9 cellular contexts compared by ENCODE assay signal in the genomic region with DNA sequence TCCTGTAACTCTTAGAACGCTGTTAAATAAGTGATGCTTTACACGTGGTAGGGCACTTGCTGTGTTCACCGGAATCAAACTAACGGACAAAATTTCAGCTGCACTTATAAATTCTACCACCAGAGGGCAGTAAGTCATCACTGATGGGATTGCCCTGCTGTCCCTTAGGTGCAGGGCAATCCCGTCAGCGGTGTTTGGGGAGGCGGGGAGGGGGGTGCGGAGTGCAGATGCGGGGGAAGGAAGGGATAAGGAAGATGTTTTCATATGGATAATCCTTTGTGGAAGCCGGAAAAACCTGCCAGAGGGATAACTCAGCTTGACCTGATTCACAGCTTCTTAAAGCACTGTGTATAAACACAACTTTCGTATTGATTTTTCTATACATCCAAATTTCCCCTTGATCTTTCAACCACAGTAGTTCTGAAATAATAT. TPM values are rescaled to one million over a fixed set of nuclear protein-coding genes. Genes with fewer than 3 reads are reported as not detected.
DNase-seq lines count a peak whose midpoint lies in the region; ATAC-seq and TF ChIP-seq lines count a peak whose summit lies in the region.
"Had no signal": no experiment of that assay in that cellular context is flagged by ENCODE, and none has a peak within 500 bp of the region (broad histone marks: within the 10 kb centered on the region; RNA-seq: fewer than 3 reads in every experiment).

No MANE protein-coding gene starts in this region.

- no peaks in the 10 kb centered on the region for H3K36me3 Mint-ChIP-seq in activated T-cell treated with anti-CD3 and anti-CD28 coated beads, Interleukin-2, amount 50 U/mL, for 24 hours (ENCODE audit: low read depth)
- no peaks in the 10 kb centered on the region for H3K36me3 Mint-ChIP-seq in nephron (ENCODE audit: low read depth)

- H3K9me3 Mint-ChIP-seq in activated T-cell treated with anti-CD3 and anti-CD28 coated beads, Interleukin-2, amount 50 U/mL, for 24 hours, result no peaks in the 10 kb centered on the region
- H3K9me3 Mint-ChIP-seq in nephron, result no peaks in the 10 kb centered on the region

- peaks cover 6% of the 10 kb centered on the region for H3K27me3 Mint-ChIP-seq in activated T-cell treated with anti-CD3 and anti-CD28 coated beads, Interleukin-2, amount 50 U/mL, for 24 hours
- peaks cover 20% of the 10 kb centered on the region for H3K27me3 Mint-ChIP-seq in nephron (ENCODE audit: low read depth)

- DNase-seq in D341Med (ENCODE audit: low spot score), result peak; percentile 85
- DNase-seq in HUDEP-2 (lab: John Stamatoyannopoulos, UW; ENCODE audit: unreplicated experiment in 76 of 76), result peak in 55 of 76 experiments; percentile 0 to 72 (median 32)
- DNase-seq in OCI-LY7 (ENCODE audit: low spot score), result peak; percentile 78
- peak; percentile 65 for DNase-seq in activated T-cell treated with anti-CD3 and anti-CD28 coated beads, Interleukin-2, amount 50 U/mL, for 24 hours
- peak; percentile 64 for DNase-seq in fibroblast of mammary gland (ENCODE audit: low read depth)
- no peak for DNase-seq in thoracic aorta (ENCODE audit: low spot score)

- H3K4me3 ChIP-seq in OCI-LY7 (ENCODE audit: low read depth, low read length, poor library complexity, severe bottlenecking), result no peak overlapping the region
- H3K4me3 ChIP-seq in fibroblast of mammary gland (ENCODE audit: control insufficient read depth, low read depth, low read length), result no peak overlapping the region
- no peak overlapping the region for H3K4me3 ChIP-seq in thoracic aorta

- H3K27me3 ChIP-seq in thoracic aorta (replicated peaks; ENCODE audit: insufficient read depth), result no peaks in the 10 kb centered on the region

- no peak overlapping the region for H3K27ac Mint-ChIP-seq in activated T-cell treated with anti-CD3 and anti-CD28 coated beads, Interleukin-2, amount 50 U/mL, for 24 hours
- no peak overlapping the region for H3K27ac Mint-ChIP-seq in nephron

- H4K20me1 ChIP-seq in OCI-LY7 (ENCODE audit: insufficient read depth, low read length), result no peaks in the 10 kb centered on the region

- H3K9me3 ChIP-seq in OCI-LY7 (ENCODE audit: low read length), result no peaks in the 10 kb centered on the region
- no peaks in the 10 kb centered on the region for H3K9me3 ChIP-seq in thoracic aorta

- no peak overlapping the region for H3K27ac ChIP-seq in OCI-LY7 (ENCODE audit: low read depth, low read length, poor library complexity, severe bottlenecking)
- H3K27ac ChIP-seq in thoracic aorta, result no peak overlapping the region

- H3K4me2 ChIP-seq in OCI-LY7 (ENCODE audit: low read length), result no peak overlapping the region

- peak overlapping the region; percentile 56; the same call in 1 of the 2 replicates for H2AFZ ChIP-seq in OCI-LY7 (ENCODE audit: low read length)

- POLR2A ChIA-PET in OCI-LY7 (lab: Charles Lee), result no interaction called here

- H3K4me1 Mint-ChIP-seq in activated T-cell treated with anti-CD3 and anti-CD28 coated beads, Interleukin-2, amount 50 U/mL, for 24 hours (ENCODE audit: low read depth), result peaks cover 4% of the 10 kb centered on the region
- no peaks in the 10 kb centered on the region for H3K4me1 Mint-ChIP-seq in nephron

- no peaks in the 10 kb centered on the region for H3K9me2 ChIP-seq in OCI-LY7 (ENCODE audit: insufficient read depth, low read length)

- H3K4me1 ChIP-seq in OCI-LY7 (ENCODE audit: insufficient read depth, low read length, poor library complexity, severe bottlenecking) (no peaks in the 10 kb centered on the region), thoracic aorta (ENCODE audit: control insufficient read depth in 1 of 2, low read depth in 2 of 2) (no peaks in the 10 kb centered on the region)

- H3K79me2 ChIP-seq in OCI-LY7 (ENCODE audit: insufficient read depth, low read depth, low read length), result no peaks in the 10 kb centered on the region

- CTCF ChIA-PET in OCI-LY7 (lab: Charles Lee; ENCODE audit: unreplicated experiment), result interaction anchor here (1.6 kb wide), 1 partner anchor 209 kb away, joined by 5 read pairs; no protein-coding TSS in a partner anchor

- ATAC-seq in thoracic aorta (ENCODE audit: insufficient number of reproducible peaks, low FRiP score, low read depth) (no peak), HG02885 (IDR thresholded peaks at IDR 0.05; ENCODE audit: poor library complexity, unreplicated experiment) (no peak)

- H3K36me3 ChIP-seq in OCI-LY7 (ENCODE audit: insufficient read depth, low read length), result no peaks in the 10 kb centered on the region
- H3K36me3 ChIP-seq in thoracic aorta, result no peaks in the 10 kb centered on the region

- intact Hi-C loops in OCI-LY7 (cut with micrococcal nuclease; ENCODE audit: unreplicated experiment), result loop anchor here (1.0 to 10.0 kb wide), 3 partner anchors 86 to 234 kb away; no protein-coding TSS in a partner anchor

- H3K4me3 Mint-ChIP-seq in activated T-cell treated with anti-CD3 and anti-CD28 coated beads, Interleukin-2, amount 50 U/mL, for 24 hours, result no peak overlapping the region
- H3K4me3 Mint-ChIP-seq in nephron, result no peak overlapping the region

- no TSS peak for BruUV-seq in OCI-LY7 (replicated peaks; lab: Mats Ljungman, UMichigan)

- TF ChIP-seq CTCF in OCI-LY7 (conservative IDR thresholded peaks at IDR 0.05; ENCODE audit: low read length), result peak; percentile 97
- TF ChIP-seq CTCF in fibroblast of mammary gland (conservative IDR thresholded peaks at IDR 0.05; ENCODE audit: control insufficient read depth, insufficient read depth, low read depth, low read length), result peak; percentile 80
- TF ChIP-seq CTCF in nephron (IDR thresholded peaks at IDR 0.05; ENCODE audit: unreplicated experiment in 3 of 3), result peak; percentile 84 to 87 (median 84)
- peak; percentile 94 for TF ChIP-seq CTCF in thoracic aorta (IDR thresholded peaks at IDR 0.05)

RNA-seq across cellular contexts. Expression of gene SLC10A1, which starts 21.7 kb away (rescaled TPM):
- not detected in 2 replicates for total RNA-seq in OCI-LY7 (2014; rRNA removed; shearing (Covaris generic))
- total RNA-seq in OCI-LY7 (2022) (not detected in 2 replicates), thoracic aorta (not detected)
- total RNA-seq: activated CD8-positive, alpha-beta memory T cell treated with anti-CD3 and anti-CD28 coated beads for 36 hours had no signal

RNA-seq across cellular contexts. Expression of gene SRSF5, which starts 51.8 kb away (rescaled TPM):
- 341 and 456 TPM in 2 replicates for total RNA-seq in OCI-LY7 (2014; rRNA removed; shearing (Covaris generic))
- 474 and 484 TPM in 2 replicates for total RNA-seq in OCI-LY7 (2022)
- 100 to 1,000 TPM; 264 to 365 TPM for total RNA-seq in thoracic aorta
